Comparison of ENCODE assay signal across 11 cellular contexts in the genomic region with DNA sequence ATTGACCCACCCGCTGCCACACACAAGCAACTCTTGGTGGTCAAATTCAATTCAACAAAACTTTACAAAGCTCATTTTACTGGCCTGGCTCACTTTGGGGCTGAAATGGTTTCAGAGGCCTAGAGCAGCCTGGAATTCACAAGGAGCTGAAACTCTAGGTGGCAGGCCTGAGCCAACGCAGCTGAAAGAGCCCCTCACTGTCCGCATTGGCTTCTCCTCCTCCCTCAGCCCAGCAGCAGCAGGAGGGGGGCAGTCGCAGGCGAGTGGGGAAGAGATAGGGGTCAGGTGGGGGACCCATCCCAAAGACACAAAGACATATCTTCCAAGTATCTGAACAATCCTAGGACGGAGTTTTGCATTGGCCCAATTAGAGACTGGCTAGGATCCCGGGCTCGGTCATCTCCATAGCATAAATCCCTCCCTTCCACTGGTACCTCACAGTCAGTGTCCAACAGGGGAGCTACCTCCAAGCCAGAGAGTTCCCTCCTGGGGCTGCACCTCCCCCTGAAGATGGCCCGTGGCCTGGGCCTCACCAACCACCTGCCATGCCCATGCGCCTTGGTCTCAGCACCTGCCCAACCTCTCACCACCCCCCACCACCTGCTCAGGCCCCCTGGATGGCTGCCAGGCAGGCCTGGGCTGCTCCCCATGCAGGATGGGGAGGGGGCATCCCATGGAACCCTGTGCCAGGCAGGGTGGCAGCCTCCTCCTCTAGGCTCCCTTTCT.
A peak's percentile ranks its signal among the peaks of the same experiment; 100 is the strongest.
DNase-seq lines count a peak whose midpoint lies in the region; ATAC-seq and TF ChIP-seq lines count a peak whose summit lies in the region.
"Had no signal": no experiment of that assay in that cellular context is flagged by ENCODE, and none has a peak within 500 bp of the region (broad histone marks: within the 10 kb centered on the region; RNA-seq: fewer than 3 reads in every experiment).

No MANE protein-coding gene starts in this region.

- DNase-seq in Ammon's horn (ENCODE audit: low spot score): peak; percentile 48
- DNase-seq in HEK293T (ENCODE audit: extremely low spot score): peak; percentile 16
- peak; percentile 25 for DNase-seq in activated CD8-positive, alpha-beta memory T cell treated with anti-CD3 and anti-CD28 coated beads, Interleukin-2, amount 50 U/mL, for 48 hours
- DNase-seq in islet precursor cell: peak; percentile 74
- no peak for DNase-seq in NAMALWA (ENCODE audit: low spot score)
- no peak for DNase-seq in RWPE1 (ENCODE audit: low spot score)
- DNase-seq: activated naive CD4-positive, alpha-beta T cell treated with anti-CD3 and anti-CD28 coated beads, Interleukin-2, amount 50 U/mL, for 16 hours; GDM1 had no signal

- POLR2A ChIA-PET in HEK293T (lab: Yijun Ruan, JAX): no interaction called here
- POLR2A ChIA-PET in RWPE1 (lab: Yijun Ruan, JAX; ENCODE audit: low non-redundant PET): no interaction called here

- ATAC-seq in HG03039 (IDR thresholded peaks at IDR 0.05; ENCODE audit: unreplicated experiment) (no peak), HG03378 (IDR thresholded peaks at IDR 0.05; ENCODE audit: unreplicated experiment) (no peak)

- CTCF ChIA-PET in HEK293T (lab: Yijun Ruan, JAX) (interaction anchor here (0.6 to 1.4 kb wide), 5 partner anchors 9 to 403 kb away, joined by 3 to 4 read pairs (median 4); no protein-coding TSS in a partner anchor), RWPE1 (lab: Yijun Ruan, JAX) (no interaction called here)

- TF ChIP-seq CTCF in RWPE1 (conservative IDR thresholded peaks at IDR 0.05; ENCODE audit: low read depth): no peak

- H3K27ac ChIP-seq in RWPE1: no peak overlapping the region
- H3K27ac ChIP-seq: KMS-11 had no signal

TF ChIP-seq in HEK293T, 16 proteins besides CTCF, POLR2A, EP300 and RAD21:
- TF ChIP-seq FOXK2 (IDR thresholded peaks at IDR 0.05) (no peak), HDGF (IDR thresholded peaks at IDR 0.05; ENCODE audit: borderline replicate concordance) (no peak), ZNF384 (IDR thresholded peaks at IDR 0.05) (no peak), NFRKB (IDR thresholded peaks at IDR 0.05) (no peak), BHLHE40 (IDR thresholded peaks at IDR 0.05; ENCODE audit: borderline replicate concordance) (no peak), SUZ12 (IDR thresholded peaks at IDR 0.05) (no peak), ARNT (IDR thresholded peaks at IDR 0.05) (no peak), CTBP1 (IDR thresholded peaks at IDR 0.05; ENCODE audit: borderline replicate concordance) (no peak), ELF4 (IDR thresholded peaks at IDR 0.05) (no peak), LEF1 (IDR thresholded peaks at IDR 0.05; ENCODE audit: borderline replicate concordance) (no peak), FOXM1 (IDR thresholded peaks at IDR 0.05; ENCODE audit: borderline replicate concordance) (no peak), SP1 (IDR thresholded peaks at IDR 0.05) (no peak)
- TF ChIP-seq, protein P1, sequence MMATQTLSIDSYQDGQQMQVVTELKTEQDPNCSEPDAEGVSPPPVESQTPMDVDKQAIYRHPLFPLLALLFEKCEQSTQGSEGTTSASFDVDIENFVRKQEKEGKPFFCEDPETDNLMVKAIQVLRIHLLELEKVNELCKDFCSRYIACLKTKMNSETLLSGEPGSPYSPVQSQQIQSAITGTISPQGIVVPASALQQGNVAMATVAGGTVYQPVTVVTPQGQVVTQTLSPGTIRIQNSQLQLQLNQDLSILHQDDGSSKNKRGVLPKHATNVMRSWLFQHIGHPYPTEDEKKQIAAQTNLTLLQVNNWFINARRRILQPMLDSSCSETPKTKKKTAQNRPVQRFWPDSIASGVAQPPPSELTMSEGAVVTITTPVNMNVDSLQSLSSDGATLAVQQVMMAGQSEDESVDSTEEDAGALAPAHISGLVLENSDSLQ (IDR thresholded peaks at IDR 0.05): no peak

Comparison
In these comparisons a context has a peak if more than half of its experiments do, and no peak if none do; other contexts are left out.
1. DNase-seq: peak in Ammon's horn (single experiment), HEK293T (single experiment), activated CD8-positive, alpha-beta memory T cell treated with anti-CD3 and anti-CD28 coated beads, Interleukin-2, amount 50 U/mL, for 48 hours (single experiment) and islet precursor cell (single experiment); none in NAMALWA (single experiment) and RWPE1 (single experiment).